12 cellular contexts compared by ENCODE assay signal in genomic region chr14:61517861-61518802, GRCh38.
DNase-seq lines count a peak whose midpoint lies in the region; ATAC-seq and TF ChIP-seq lines count a peak whose summit lies in the region.
"Had no signal": no experiment of that assay in that cellular context is flagged by ENCODE, and none has a peak within 500 bp of the region (broad histone marks: within the 10 kb centered on the region; RNA-seq: fewer than 3 reads in every experiment).

No MANE protein-coding gene starts in this region.

- H3K4me1 Mint-ChIP-seq in T-helper 2 cell treated with Interferon-gamma antibody and Interleukin-4, amounts not matched to agents 5 μg/mL and 100 μg/mL, for 36 hours (ENCODE audit: low read depth) = peaks cover 38% of the 10 kb centered on the region
- H3K4me1 Mint-ChIP-seq in stimulated activated naive B cell treated with anti-CD40 and anti-IgM and Interleukin-4, amounts not matched to agents 10 μg/mL and 1 μg/mL and 100 μg/mL, for 72 hours = peaks cover 7 to 10% of the 10 kb centered on the region in 2 donors

- H3K36me3 Mint-ChIP-seq in T-helper 2 cell treated with Interferon-gamma antibody and Interleukin-4, amounts not matched to agents 5 μg/mL and 100 μg/mL, for 36 hours (ENCODE audit: low read depth) = peaks cover 56% of the 10 kb centered on the region
- H3K36me3 Mint-ChIP-seq in stimulated activated naive B cell treated with anti-CD40 and anti-IgM and Interleukin-4, amounts not matched to agents 10 μg/mL and 1 μg/mL and 100 μg/mL, for 72 hours = peaks cover 0 to 3% of the 10 kb centered on the region in 2 donors
- H3K36me3 Mint-ChIP-seq: IgD-negative memory B cell had no signal

- H2AFZ ChIP-seq in PC-3 (ENCODE audit: low read length) = no peak overlapping the region

- WGBS in heart right ventricle, 2 donors = 25 to 30% methylated on average over 8 of the region's 8 CpGs

- BruUV-seq in PC-3 (replicated peaks; lab: Mats Ljungman, UMichigan) = no TSS peak

- no peaks in the 10 kb centered on the region for H3K9me2 ChIP-seq in PC-3 (replicated peaks; ENCODE audit: low read length)

- H3F3A ChIP-seq in PC-3 (ENCODE audit: low read length, unreplicated experiment) = peaks cover 1% of the 10 kb centered on the region

- peak overlapping the region; percentile 76 for H3K27ac ChIP-seq in PC-3 (ENCODE audit: low read length)
- peak overlapping the region in 9 of 10 donors; percentile 51 to 72 (median 57) for H3K27ac ChIP-seq in heart right ventricle
- H3K27ac ChIP-seq: SK-N-MC, tibial nerve had no signal

- no peaks in the 10 kb centered on the region for H3K27me3 Mint-ChIP-seq in T-helper 2 cell treated with Interferon-gamma antibody and Interleukin-4, amounts not matched to agents 5 μg/mL and 100 μg/mL, for 36 hours (ENCODE audit: low read depth)
- no peaks in the 10 kb centered on the region for H3K27me3 Mint-ChIP-seq in stimulated activated naive B cell treated with anti-CD40 and anti-IgM and Interleukin-4, amounts not matched to agents 10 μg/mL and 1 μg/mL and 100 μg/mL, for 72 hours
- H3K27me3 Mint-ChIP-seq: IgD-negative memory B cell had no signal

- no peaks in the 10 kb centered on the region for H3K9me3 ChIP-seq in PC-3 (ENCODE audit: low read length)
- no peaks in the 10 kb centered on the region for H3K9me3 ChIP-seq in heart right ventricle
- H3K9me3 ChIP-seq: tibial nerve had no signal

- no peak overlapping the region for H3K4me2 ChIP-seq in PC-3 (ENCODE audit: low read length)

- CTCF ChIA-PET in PC-3 (lab: Charles Lee) = no interaction called here

- intact Hi-C loops in PC-3 (cut with micrococcal nuclease) (loop anchor here (2.0 kb wide), 1 partner anchor 27 kb away; no protein-coding TSS in a partner anchor), heart right ventricle (cut with DNase I) (loop anchor here in 5 of 10 donors (5.0 kb wide), 4 partner anchors 36 to 179 kb away; partner anchors contain the start of gene HIF1A (in 1 of the 5))

- TF ChIP-seq CTCF in PC-3 (conservative IDR thresholded peaks at IDR 0.05; ENCODE audit: low read depth, low read length) (no peak), heart right ventricle (IDR thresholded peaks at IDR 0.05) (no peak)

- H4K20me1 ChIP-seq in PC-3 (ENCODE audit: low read length) = no peaks in the 10 kb centered on the region

- H3K4me3 ChIP-seq in PC-3 (ENCODE audit: low read length) (no peak overlapping the region), heart right ventricle (no peak overlapping the region)
- H3K4me3 ChIP-seq: SK-N-MC, tibial nerve had no signal

- H3K79me2 ChIP-seq in PC-3 (ENCODE audit: low read length) = no peaks in the 10 kb centered on the region

- no peak for ATAC-seq in PC-3
- ATAC-seq in heart right ventricle = peak; percentile 21 to 72 (median 56)
- ATAC-seq in stimulated activated naive B cell treated with anti-CD40 and anti-IgM and Interleukin-4, amounts not matched to agents 10 μg/mL and 1 μg/mL and 100 μg/mL, for 72 hours (replicated peaks) = peak; percentile 33 to 80
- no peak for ATAC-seq in GM18861 (IDR thresholded peaks at IDR 0.05; ENCODE audit: unreplicated experiment)
- ATAC-seq in HG03097 (IDR thresholded peaks at IDR 0.05; ENCODE audit: low FRiP score, unreplicated experiment) = no peak
- ATAC-seq in HG02571 (IDR thresholded peaks at IDR 0.05; ENCODE audit: unreplicated experiment) = no peak

- H3K27me3 ChIP-seq in PC-3 (ENCODE audit: low read length) (no peaks in the 10 kb centered on the region), heart right ventricle (no peaks in the 10 kb centered on the region)
- H3K27me3 ChIP-seq: tibial nerve had no signal

- no peaks in the 10 kb centered on the region for H3K9me3 Mint-ChIP-seq in T-helper 2 cell treated with Interferon-gamma antibody and Interleukin-4, amounts not matched to agents 5 μg/mL and 100 μg/mL, for 36 hours
- H3K9me3 Mint-ChIP-seq in stimulated activated naive B cell treated with anti-CD40 and anti-IgM and Interleukin-4, amounts not matched to agents 10 μg/mL and 1 μg/mL and 100 μg/mL, for 72 hours = no peaks in the 10 kb centered on the region
- H3K9me3 Mint-ChIP-seq: IgD-negative memory B cell had no signal

- H3K4me3 Mint-ChIP-seq in T-helper 2 cell treated with Interferon-gamma antibody and Interleukin-4, amounts not matched to agents 5 μg/mL and 100 μg/mL, for 36 hours = no peak overlapping the region
- H3K4me3 Mint-ChIP-seq in stimulated activated naive B cell treated with anti-CD40 and anti-IgM and Interleukin-4, amounts not matched to agents 10 μg/mL and 1 μg/mL and 100 μg/mL, for 72 hours = no peak overlapping the region

- POLR2A ChIA-PET in PC-3 (lab: Charles Lee; ENCODE audit: unreplicated experiment) = interaction anchor here (0.6 kb wide), 1 partner anchor 44 kb away, joined by 8 read pairs; no protein-coding TSS in a partner anchor

- peak overlapping the region; percentile 33 for H3K27ac Mint-ChIP-seq in T-helper 2 cell treated with Interferon-gamma antibody and Interleukin-4, amounts not matched to agents 5 μg/mL and 100 μg/mL, for 36 hours
- H3K27ac Mint-ChIP-seq in stimulated activated naive B cell treated with anti-CD40 and anti-IgM and Interleukin-4, amounts not matched to agents 10 μg/mL and 1 μg/mL and 100 μg/mL, for 72 hours = no peak overlapping the region

- no peak overlapping the region for H3K9ac ChIP-seq in PC-3 (ENCODE audit: low read length)

- H3K4me1 ChIP-seq in PC-3 (ENCODE audit: insufficient read depth, low read length) (peaks cover 56% of the 10 kb centered on the region), heart right ventricle (peaks cover 17 to 83% (median 55%) of the 10 kb centered on the region in 9 donors)

- DNase-seq in T-helper 2 cell treated with Interferon-gamma antibody and Interleukin-4, amounts not matched to agents 5 μg/mL and 100 μg/mL, for 36 hours (ENCODE audit: low spot score) = no peak
- no peak for DNase-seq in T-helper 2 cell
- no peak for DNase-seq in PC-3
- DNase-seq in heart right ventricle = no peak
- DNase-seq in stimulated activated naive B cell treated with anti-CD40 and anti-IgM and Interleukin-4, amounts not matched to agents 10 μg/mL and 1 μg/mL and 100 μg/mL, for 72 hours = no peak
- DNase-seq: cortex of kidney had no signal

- H3K36me3 ChIP-seq in PC-3 (ENCODE audit: low read depth, low read length) = no peaks in the 10 kb centered on the region
- H3K36me3 ChIP-seq in heart right ventricle = no peaks in the 10 kb centered on the region
- H3K36me3 ChIP-seq: tibial nerve had no signal

Comparison
In these comparisons a context has a peak if more than half of its experiments do, and no peak if none do; other contexts are left out.
1. ATAC-seq: peak in heart right ventricle (8 of 8) and stimulated activated naive B cell treated with anti-CD40 and anti-IgM and Interleukin-4, amounts not matched to agents 10 μg/mL and 1 μg/mL and 100 μg/mL, for 72 hours (2 of 2); none in PC-3 (single experiment), GM18861 (single experiment), HG03097 (single experiment) and HG02571 (single experiment).